Comparison of ENCODE assay signal across 13 cellular contexts in genomic region chr1:162250004-162250730, GRCh38.
"Had no signal": no experiment of that assay in that cellular context is flagged by ENCODE, and none has a peak within 500 bp of the region (broad histone marks: within the 10 kb centered on the region; RNA-seq: fewer than 3 reads in every experiment).

No MANE protein-coding gene starts in this region.

- H3K9ac ChIP-seq: parathyroid adenoma had no signal

- H3K4me1 ChIP-seq: parathyroid adenoma, tibial nerve, vagina had no signal

- H3K79me2 ChIP-seq: parathyroid adenoma had no signal

- H3K27me3 Mint-ChIP-seq: activated naive CD4-positive, alpha-beta T cell treated with anti-CD3 and anti-CD28 coated beads, Interleukin-2, amount 10 ng/mL, durations not matched to agents 7 days and 5 days had no signal

- H3K4me1 Mint-ChIP-seq: activated CD4-positive, alpha-beta memory T cell treated with anti-CD3 and anti-CD28 coated beads, Interleukin-2, amount 10 ng/mL, durations not matched to agents 7 days and 5 days; activated naive CD4-positive, alpha-beta T cell treated with anti-CD3 and anti-CD28 coated beads, Interleukin-2, amount 10 ng/mL, durations not matched to agents 7 days and 5 days; stimulated activated naive B cell treated with anti-CD40 and anti-IgM and Interleukin-4, amounts not matched to agents 10 μg/mL and 1 μg/mL and 100 μg/mL, for 72 hours; T-helper 17 cell had no signal

- H3K4me3 ChIP-seq: tibial nerve, vagina had no signal

- H3K36me3 ChIP-seq: tibial nerve, vagina had no signal

- H3K27ac Mint-ChIP-seq: activated CD4-positive, alpha-beta memory T cell treated with anti-CD3 and anti-CD28 coated beads, Interleukin-2, amount 10 ng/mL, durations not matched to agents 7 days and 5 days; activated naive CD4-positive, alpha-beta T cell treated with anti-CD3 and anti-CD28 coated beads, Interleukin-2, amount 10 ng/mL, durations not matched to agents 7 days and 5 days; activated T-cell treated with anti-CD3 and anti-CD28 coated beads, Interleukin-2, amount 50 U/mL, for 24 hours; stimulated activated naive B cell treated with anti-CD40 and anti-IgM and Interleukin-4, amounts not matched to agents 10 μg/mL and 1 μg/mL and 100 μg/mL, for 72 hours; T-helper 17 cell had no signal

- ATAC-seq: esophagus mucosa; stimulated activated naive B cell treated with anti-CD40 and anti-IgM and Interleukin-4, amounts not matched to agents 10 μg/mL and 1 μg/mL and 100 μg/mL, for 72 hours; T-helper 17 cell had no signal

- H2AFZ ChIP-seq: parathyroid adenoma had no signal

- H3K9me3 Mint-ChIP-seq: activated CD4-positive, alpha-beta memory T cell treated with anti-CD3 and anti-CD28 coated beads, Interleukin-2, amount 10 ng/mL, durations not matched to agents 7 days and 5 days; activated naive CD4-positive, alpha-beta T cell treated with anti-CD3 and anti-CD28 coated beads, Interleukin-2, amount 10 ng/mL, durations not matched to agents 7 days and 5 days; activated T-cell treated with anti-CD3 and anti-CD28 coated beads, Interleukin-2, amount 50 U/mL, for 24 hours; stimulated activated naive B cell treated with anti-CD40 and anti-IgM and Interleukin-4, amounts not matched to agents 10 μg/mL and 1 μg/mL and 100 μg/mL, for 72 hours had no signal

- H3K36me3 Mint-ChIP-seq: activated naive CD4-positive, alpha-beta T cell treated with anti-CD3 and anti-CD28 coated beads, Interleukin-2, amount 10 ng/mL, durations not matched to agents 7 days and 5 days; stimulated activated naive B cell treated with anti-CD40 and anti-IgM and Interleukin-4, amounts not matched to agents 10 μg/mL and 1 μg/mL and 100 μg/mL, for 72 hours had no signal

- H3K27me3 ChIP-seq: tibial nerve, vagina had no signal

- H3K9me3 ChIP-seq: tibial nerve, vagina had no signal

- H3K27ac ChIP-seq: parathyroid adenoma, tibial nerve, vagina had no signal

- H3K4me3 Mint-ChIP-seq: activated CD4-positive, alpha-beta memory T cell treated with anti-CD3 and anti-CD28 coated beads, Interleukin-2, amount 10 ng/mL, durations not matched to agents 7 days and 5 days; activated naive CD4-positive, alpha-beta T cell treated with anti-CD3 and anti-CD28 coated beads, Interleukin-2, amount 10 ng/mL, durations not matched to agents 7 days and 5 days; activated T-cell treated with anti-CD3 and anti-CD28 coated beads, Interleukin-2, amount 50 U/mL, for 24 hours; stimulated activated naive B cell treated with anti-CD40 and anti-IgM and Interleukin-4, amounts not matched to agents 10 μg/mL and 1 μg/mL and 100 μg/mL, for 72 hours; T-helper 17 cell had no signal

- DNase-seq: activated CD4-positive, alpha-beta memory T cell treated with anti-CD3 and anti-CD28 coated beads, Interleukin-2, amount 10 ng/mL, durations not matched to agents 7 days and 5 days; activated CD4-positive, alpha-beta T cell treated with anti-CD3 and anti-CD28 coated beads for 4 hours; activated naive CD4-positive, alpha-beta T cell treated with anti-CD3 and anti-CD28 coated beads, Interleukin-2, amount 10 ng/mL, durations not matched to agents 7 days and 5 days; activated T-cell treated with anti-CD3 and anti-CD28 coated beads, Interleukin-2, amount 50 U/mL, for 24 hours; caudate nucleus; stimulated activated CD4-positive, alpha-beta T cell treated with anti-CD3 and anti-CD28 coated beads, Interleukin-15, amount 100 ng/mL, for 24 hours; stimulated activated CD4-positive, alpha-beta T cell treated with anti-CD3 and anti-CD28 coated beads, Interleukin-4, amount 100 ng/mL, for 1 hour; stimulated activated naive B cell treated with anti-CD40 and anti-IgM and Interleukin-4, amounts not matched to agents 10 μg/mL and 1 μg/mL and 100 μg/mL, for 72 hours; T-helper 17 cell had no signal
